ENCODE assay signal across 17 cellular contexts in the genomic region with DNA sequence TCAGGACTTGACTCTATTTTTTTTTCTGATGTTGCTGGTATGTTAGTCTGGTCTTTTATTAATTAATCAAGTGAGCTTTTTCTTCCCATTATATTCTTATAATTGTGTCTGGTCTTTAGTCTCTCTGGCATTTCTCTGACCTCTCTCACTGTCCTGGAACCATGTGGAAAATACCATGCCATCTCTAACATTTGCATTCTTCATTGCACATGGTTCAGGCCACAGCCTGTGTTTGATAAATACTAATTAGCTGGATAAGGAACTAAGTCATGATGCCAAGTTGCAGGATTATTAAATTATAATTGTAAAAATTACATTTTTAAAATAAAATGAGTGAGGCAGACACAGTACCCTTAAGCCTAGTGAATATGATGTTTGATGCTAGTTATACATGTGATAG.
A peak's percentile ranks its signal among the peaks of the same experiment; 100 is the strongest.
DNase-seq lines count a peak whose midpoint lies in the region; ATAC-seq and TF ChIP-seq lines count a peak whose summit lies in the region.
"Had no signal": no experiment of that assay in that cellular context is flagged by ENCODE, and none has a peak within 500 bp of the region (broad histone marks: within the 10 kb centered on the region; RNA-seq: fewer than 3 reads in every experiment).

No MANE protein-coding gene starts in this region.

- H3K27ac ChIP-seq in SK-N-SH (ENCODE audit: low read depth in 2 of 2, low read length in 1 of 2), result peak overlapping the region in 1 of 2 experiments; percentile 86; a peak in 2 of 4 replicates
- H3K27ac ChIP-seq: 22Rv1, C4-2B had no signal

- CTCF ChIA-PET in SK-N-SH (lab: Yijun Ruan, JAX) (interaction anchor here (1.0 kb wide), 1 partner anchor 38 kb away, joined by 3 read pairs; no protein-coding TSS in a partner anchor), WTC11 (lab: Charles Lee) (no interaction called here)

- H3K4me1 ChIP-seq in BE2C (peaks cover 21% of the 10 kb centered on the region), SK-N-SH (ENCODE audit: control insufficient read depth in 1 of 2, insufficient read depth in 2 of 2, low read depth in 1 of 2, low read length in 1 of 2) (peaks cover 0 to 13% of the 10 kb centered on the region in 2 experiments; a peak in 3 of 4 replicates)
- H3K4me1 ChIP-seq: Caco-2 had no signal

- TF ChIP-seq RAD21 in SK-N-SH (IDR thresholded peaks at IDR 0.05; ENCODE audit: low read length), result no peak; the same call in 1 of the 2 replicates

- H3K4me3 ChIP-seq in BE2C (ENCODE audit: low read depth, low read length) (no peak overlapping the region), SK-N-SH (ENCODE audit: low read depth in 2 of 2, low read length in 1 of 2) (no peak overlapping the region)
- H3K4me3 ChIP-seq: BLaER1 treated with 17β-estradiol and CSF1 and Interleukin-3, amounts not matched to agents 10 nM and 100 nM had no signal

- peak; percentile 47 for DNase-seq in BE2C
- DNase-seq in SK-N-SH, result no peak
- no peak for DNase-seq in WTC11 (ENCODE audit: low spot score)
- no peak for DNase-seq in osteocyte (ENCODE audit: extremely low spot score, unreplicated experiment)
- no peak for DNase-seq in NCI-H1105 (lab: John Stamatoyannopoulos, UW)
- no peak for DNase-seq in Kasumi-1 (lab: John Stamatoyannopoulos, UW)
- no peak for DNase-seq in 8988T
- DNase-seq: ACHN; Caco-2; Calu3; CD4-positive, alpha-beta T cell; CD8-positive, alpha-beta T cell; DMS79 treated with DMSO at 0.1 percent for 48 hours; GF-D8 had no signal

- ATAC-seq in WTC11, result no peak
- ATAC-seq: CD8-positive, alpha-beta T cell had no signal

- H3K79me2 ChIP-seq in SK-N-SH (ENCODE audit: insufficient read depth), result no peaks in the 10 kb centered on the region; the same call in 1 of the 2 replicates

- peak in 1 of 2 experiments; percentile 76; a peak in 2 of 4 replicates for TF ChIP-seq EP300 in SK-N-SH (IDR thresholded peaks at IDR 0.05; ENCODE audit: borderline replicate concordance in 1 of 2, low read depth in 1 of 2, low read length in 1 of 2)

- no peak overlapping the region for H2AFZ ChIP-seq in SK-N-SH (ENCODE audit: low read depth)

- H3K36me3 Mint-ChIP-seq in WTC11, result no peaks in the 10 kb centered on the region
- H3K36me3 Mint-ChIP-seq in osteocyte (ENCODE audit: unreplicated experiment), result peaks cover 14% of the 10 kb centered on the region
- H3K36me3 Mint-ChIP-seq: CD8-positive, alpha-beta T cell had no signal

- H3K27me3 ChIP-seq in BE2C (no peaks in the 10 kb centered on the region), SK-N-SH (ENCODE audit: insufficient read depth) (no peaks in the 10 kb centered on the region)
- H3K27me3 ChIP-seq: BLaER1 treated with 17β-estradiol and CSF1 and Interleukin-3, amounts not matched to agents 10 nM and 100 nM had no signal

- no peaks in the 10 kb centered on the region for H3K9me3 Mint-ChIP-seq in WTC11
- H3K9me3 Mint-ChIP-seq in osteocyte (ENCODE audit: unreplicated experiment), result peaks cover 4% of the 10 kb centered on the region
- H3K9me3 Mint-ChIP-seq: CD4-positive, alpha-beta T cell had no signal

- peaks cover 4% of the 10 kb centered on the region; the same call in 1 of the 2 replicates for H4K20me1 ChIP-seq in SK-N-SH (ENCODE audit: insufficient read depth)
- H4K20me1 ChIP-seq: BLaER1 treated with 17β-estradiol and CSF1 and Interleukin-3, amounts not matched to agents 10 nM and 100 nM had no signal

- H3K9me2 ChIP-seq in SK-N-SH, result no peaks in the 10 kb centered on the region

- H3K4me3 Mint-ChIP-seq in WTC11, result no peak overlapping the region
- no peak overlapping the region for H3K4me3 Mint-ChIP-seq in osteocyte (ENCODE audit: unreplicated experiment)
- H3K4me3 Mint-ChIP-seq: CD4-positive, alpha-beta T cell; CD8-positive, alpha-beta T cell had no signal

- H3K27me3 Mint-ChIP-seq in WTC11 (ENCODE audit: low read depth), result no peaks in the 10 kb centered on the region
- H3K27me3 Mint-ChIP-seq in osteocyte (ENCODE audit: unreplicated experiment), result no peaks in the 10 kb centered on the region
- H3K27me3 Mint-ChIP-seq: CD4-positive, alpha-beta T cell had no signal

- H3K36me3 ChIP-seq in BE2C (no peaks in the 10 kb centered on the region), SK-N-SH (replicated peaks in 1 of 2; ENCODE audit: control insufficient read depth in 1 of 2, insufficient read depth in 2 of 2, low read length in 1 of 2) (no peaks in the 10 kb centered on the region)
- H3K36me3 ChIP-seq: BLaER1 treated with 17β-estradiol and CSF1 and Interleukin-3, amounts not matched to agents 10 nM and 100 nM had no signal

- no peaks in the 10 kb centered on the region for H3K9me3 ChIP-seq in BE2C
- H3K9me3 ChIP-seq in SK-N-SH, result no peaks in the 10 kb centered on the region
- H3K9me3 ChIP-seq: BLaER1 treated with 17β-estradiol and CSF1 and Interleukin-3, amounts not matched to agents 10 nM and 100 nM; Caco-2 had no signal

- TF ChIP-seq CTCF in BE2C (IDR thresholded peaks at IDR 0.05; ENCODE audit: low read depth, low read length) (no peak), SK-N-SH (IDR thresholded peaks at IDR 0.05) (no peak), WTC11 (IDR thresholded peaks at IDR 0.05) (no peak), osteocyte (IDR thresholded peaks at IDR 0.05) (no peak)

- peaks cover 7% of the 10 kb centered on the region for H3F3A ChIP-seq in SK-N-SH (replicated peaks; ENCODE audit: insufficient read depth)

- H3K4me2 ChIP-seq in SK-N-SH, result no peak overlapping the region

- H3K4me1 Mint-ChIP-seq in WTC11, result peaks cover 6% of the 10 kb centered on the region
- H3K4me1 Mint-ChIP-seq in osteocyte (ENCODE audit: unreplicated experiment), result peaks cover 57% of the 10 kb centered on the region

- H3K27ac Mint-ChIP-seq in WTC11 (peak overlapping the region; percentile 36; the same call in 1 of the 2 replicates), osteocyte (ENCODE audit: unreplicated experiment) (peak overlapping the region; percentile 25)
- H3K27ac Mint-ChIP-seq: CD4-positive, alpha-beta T cell; CD8-positive, alpha-beta T cell had no signal

- POLR2A ChIA-PET in SK-N-SH (lab: Yijun Ruan, JAX), result no interaction called here
- POLR2A ChIA-PET in WTC11 (lab: Charles Lee), result no interaction called here

- H3K9ac ChIP-seq in SK-N-SH, result no peak overlapping the region
- H3K9ac ChIP-seq: BLaER1 treated with 17β-estradiol and CSF1 and Interleukin-3, amounts not matched to agents 10 nM and 100 nM had no signal

TF ChIP-seq in SK-N-SH, 30 proteins besides CTCF, POLR2A, EP300 and RAD21:
- no peak for TF ChIP-seq ZBTB33 (IDR thresholded peaks at IDR 0.05; ENCODE audit: borderline replicate concordance, low read depth)
- TF ChIP-seq MXI1 (IDR thresholded peaks at IDR 0.05; ENCODE audit: low read depth, low read length), result peak; percentile 55; the same call in 1 of the 2 replicates
- TF ChIP-seq RCOR1 (IDR thresholded peaks at IDR 0.05; ENCODE audit: low read length), result peak; percentile 80

TF ChIP-seq in WTC11, 78 proteins besides CTCF, POLR2A, EP300 and RAD21 (continues in another document):
- TF ChIP-seq ZNF263 (CRISPR knock-in tag; IDR thresholded peaks at IDR 0.05; ENCODE audit: low read depth) (no peak), ZNF396 (CRISPR knock-in tag; IDR thresholded peaks at IDR 0.05; ENCODE audit: borderline replicate concordance) (no peak), ZBTB21 (CRISPR knock-in tag; IDR thresholded peaks at IDR 0.05; ENCODE audit: borderline replicate concordance) (no peak), CREB1 (CRISPR knock-in tag; IDR thresholded peaks at IDR 0.05) (no peak), ESRRA (CRISPR knock-in tag; IDR thresholded peaks at IDR 0.05; ENCODE audit: borderline replicate concordance) (no peak), TP53 (CRISPR knock-in tag; IDR thresholded peaks at IDR 0.05) (no peak), GTF2I (CRISPR knock-in tag; conservative IDR thresholded peaks at IDR 0.05) (no peak), SP1 (CRISPR knock-in tag; conservative IDR thresholded peaks at IDR 0.05) (no peak), CBFB (CRISPR knock-in tag; IDR thresholded peaks at IDR 0.05; ENCODE audit: low read depth) (no peak), KAT7 (CRISPR knock-in tag; IDR thresholded peaks at IDR 0.05; ENCODE audit: borderline replicate concordance) (no peak), ZNF671 (CRISPR knock-in tag; IDR thresholded peaks at IDR 0.05) (no peak)
- TF ChIP-seq, protein P1, sequence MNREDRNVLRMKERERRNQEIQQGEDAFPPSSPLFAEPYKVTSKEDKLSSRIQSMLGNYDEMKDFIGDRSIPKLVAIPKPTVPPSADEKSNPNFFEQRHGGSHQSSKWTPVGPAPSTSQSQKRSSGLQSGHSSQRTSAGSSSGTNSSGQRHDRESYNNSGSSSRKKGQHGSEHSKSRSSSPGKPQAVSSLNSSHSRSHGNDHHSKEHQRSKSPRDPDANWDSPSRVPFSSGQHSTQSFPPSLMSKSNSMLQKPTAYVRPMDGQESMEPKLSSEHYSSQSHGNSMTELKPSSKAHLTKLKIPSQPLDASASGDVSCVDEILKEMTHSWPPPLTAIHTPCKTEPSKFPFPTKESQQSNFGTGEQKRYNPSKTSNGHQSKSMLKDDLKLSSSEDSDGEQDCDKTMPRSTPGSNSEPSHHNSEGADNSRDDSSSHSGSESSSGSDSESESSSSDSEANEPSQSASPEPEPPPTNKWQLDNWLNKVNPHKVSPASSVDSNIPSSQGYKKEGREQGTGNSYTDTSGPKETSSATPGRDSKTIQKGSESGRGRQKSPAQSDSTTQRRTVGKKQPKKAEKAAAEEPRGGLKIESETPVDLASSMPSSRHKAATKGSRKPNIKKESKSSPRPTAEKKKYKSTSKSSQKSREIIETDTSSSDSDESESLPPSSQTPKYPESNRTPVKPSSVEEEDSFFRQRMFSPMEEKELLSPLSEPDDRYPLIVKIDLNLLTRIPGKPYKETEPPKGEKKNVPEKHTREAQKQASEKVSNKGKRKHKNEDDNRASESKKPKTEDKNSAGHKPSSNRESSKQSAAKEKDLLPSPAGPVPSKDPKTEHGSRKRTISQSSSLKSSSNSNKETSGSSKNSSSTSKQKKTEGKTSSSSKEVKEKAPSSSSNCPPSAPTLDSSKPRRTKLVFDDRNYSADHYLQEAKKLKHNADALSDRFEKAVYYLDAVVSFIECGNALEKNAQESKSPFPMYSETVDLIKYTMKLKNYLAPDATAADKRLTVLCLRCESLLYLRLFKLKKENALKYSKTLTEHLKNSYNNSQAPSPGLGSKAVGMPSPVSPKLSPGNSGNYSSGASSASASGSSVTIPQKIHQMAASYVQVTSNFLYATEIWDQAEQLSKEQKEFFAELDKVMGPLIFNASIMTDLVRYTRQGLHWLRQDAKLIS (CRISPR knock-in tag; IDR thresholded peaks at IDR 0.05; ENCODE audit: borderline replicate concordance), result no peak
